In genomic region chr3:142211034-142211433, GRCh38 we compare ENCODE assay signal across 10 cellular contexts. TPM values are rescaled to one million over a fixed set of nuclear protein-coding genes. Genes with fewer than 3 reads are reported as not detected.
DNase-seq lines count a peak whose midpoint lies in the region; ATAC-seq, FAIRE-seq and TF ChIP-seq lines count a peak whose summit lies in the region.
"Had no signal": no experiment of that assay in that cellular context is flagged by ENCODE, and none has a peak within 500 bp of the region (broad histone marks: within the 10 kb centered on the region; RNA-seq: fewer than 3 reads in every experiment).

No MANE protein-coding gene starts in this region.

- POLR2A ChIA-PET in PC-3 (lab: Charles Lee; ENCODE audit: unreplicated experiment) = no interaction called here

- no peak for TF ChIP-seq EP300 in transverse colon (IDR thresholded peaks at IDR 0.05; ENCODE audit: low read depth)

- no peak overlapping the region for H3K9ac ChIP-seq in PC-3 (ENCODE audit: low read length)

- no peak overlapping the region for H2AFZ ChIP-seq in PC-3 (ENCODE audit: low read length)

- H3K4me2 ChIP-seq in PC-3 (ENCODE audit: low read length) = no peak overlapping the region

- H3K9me2 ChIP-seq in PC-3 (replicated peaks; ENCODE audit: low read length) = no peaks in the 10 kb centered on the region

- in situ Hi-C loops in transverse colon (cut with MboI; ENCODE audit: low pct_ligation_motif_present in 1 of 4, low pct_unique_long_range_greater_than_20kb in 1 of 4, low sequenced_read_pairs in 3 of 4) = no loop called here

- H3K36me3 ChIP-seq in PC-3 (ENCODE audit: low read depth, low read length) = peaks cover 17% of the 10 kb centered on the region
- H3K36me3 ChIP-seq in transverse colon = peaks cover 0 to 21% (median 3%) of the 10 kb centered on the region in 4 donors

- H3F3A ChIP-seq in PC-3 (ENCODE audit: low read length, unreplicated experiment) = no peaks in the 10 kb centered on the region

- H3K27ac ChIP-seq in PC-3 (ENCODE audit: low read length) = no peak overlapping the region
- H3K27ac ChIP-seq in transverse colon = peak overlapping the region in 3 of 4 donors; percentile 65 to 85 (median 79)
- H3K27ac ChIP-seq: spleen had no signal

- no TSS peak for BruUV-seq in PC-3 (replicated peaks; lab: Mats Ljungman, UMichigan)

- H3K27me3 ChIP-seq in PC-3 (ENCODE audit: low read length) (no peaks in the 10 kb centered on the region), transverse colon (no peaks in the 10 kb centered on the region)
- H3K27me3 ChIP-seq: spleen had no signal

- no peak overlapping the region for H3K27ac Mint-ChIP-seq in activated T-helper 1 cell treated with anti-CD3 and anti-CD28 coated beads, Interleukin-12 subunit alpha, Interleukin-12 subunit beta, Interleukin-2, Interleukin-4 antibody, amounts not matched to agents 30 ng/mL and 10 ng/mL and 1 ng/mL, durations not matched to agents 14 hours and 24 hours and 36 hours

- intact Hi-C loops in Right ventricle myocardium superior (cut with DNase I) = no loop called here
- intact Hi-C loops in left cardiac atrium (cut with DNase I) = no loop called here
- intact Hi-C loops in PC-3 (cut with micrococcal nuclease) = loop anchor here (5.0 kb wide), 1 partner anchor 84 kb away; no protein-coding TSS in a partner anchor
- intact Hi-C loops in transverse colon (cut with DNase I; ENCODE audit: low total_unique reads) = no loop called here
- intact Hi-C loops in activated T-helper 1 cell treated with anti-CD3 and anti-CD28 coated beads, Interleukin-12 subunit alpha, Interleukin-12 subunit beta, Interleukin-2, Interleukin-4 antibody, amounts not matched to agents 30 ng/mL and 10 ng/mL and 1 ng/mL, durations not matched to agents 14 hours and 24 hours and 36 hours (cut with micrococcal nuclease) = no loop called here

- TF ChIP-seq CTCF in PC-3 (conservative IDR thresholded peaks at IDR 0.05; ENCODE audit: low read depth, low read length) = peak; percentile 34; the same call in 1 of the 2 replicates
- TF ChIP-seq CTCF in fibroblast of pulmonary artery (IDR thresholded peaks at IDR 0.05; ENCODE audit: low read length, missing control alignments) = no peak
- TF ChIP-seq CTCF in transverse colon (IDR thresholded peaks at IDR 0.05) = no peak

- FAIRE-seq in HTR-8/SVneo (lab: Jason Lieb, UNC) = no peak

- no peaks in the 10 kb centered on the region for H4K20me1 ChIP-seq in PC-3 (ENCODE audit: low read length)

- WGBS in transverse colon (ENCODE audit: low coverage in 1 of 2), 2 donors = 61 to 80% methylated on average over 2 to 3 of the region's 3 CpGs

- no peaks in the 10 kb centered on the region for H3K4me1 ChIP-seq in PC-3 (ENCODE audit: insufficient read depth, low read length)
- H3K4me1 ChIP-seq in transverse colon = peaks cover 13 to 45% (median 26%) of the 10 kb centered on the region in 4 donors
- H3K4me1 ChIP-seq: spleen had no signal

- H3K4me3 Mint-ChIP-seq in activated T-helper 1 cell treated with anti-CD3 and anti-CD28 coated beads, Interleukin-12 subunit alpha, Interleukin-12 subunit beta, Interleukin-2, Interleukin-4 antibody, amounts not matched to agents 30 ng/mL and 10 ng/mL and 1 ng/mL, durations not matched to agents 14 hours and 24 hours and 36 hours = no peak overlapping the region

- ATAC-seq in Right ventricle myocardium superior (ENCODE audit: poor library complexity) = peak; percentile 60
- ATAC-seq in left cardiac atrium = no peak
- peak; percentile 35; the same call in 1 of the 2 replicates for ATAC-seq in PC-3
- ATAC-seq in HG03196 (IDR thresholded peaks at IDR 0.05; ENCODE audit: unreplicated experiment) = no peak

- H3K27me3 Mint-ChIP-seq in activated T-helper 1 cell treated with anti-CD3 and anti-CD28 coated beads, Interleukin-12 subunit alpha, Interleukin-12 subunit beta, Interleukin-2, Interleukin-4 antibody, amounts not matched to agents 30 ng/mL and 10 ng/mL and 1 ng/mL, durations not matched to agents 14 hours and 24 hours and 36 hours (ENCODE audit: insufficient read depth) = no peaks in the 10 kb centered on the region

- H3K36me3 Mint-ChIP-seq in activated T-helper 1 cell treated with anti-CD3 and anti-CD28 coated beads, Interleukin-12 subunit alpha, Interleukin-12 subunit beta, Interleukin-2, Interleukin-4 antibody, amounts not matched to agents 30 ng/mL and 10 ng/mL and 1 ng/mL, durations not matched to agents 14 hours and 24 hours and 36 hours (ENCODE audit: low read depth) = peaks cover 26% of the 10 kb centered on the region

- peaks cover 11% of the 10 kb centered on the region for H3K9me3 Mint-ChIP-seq in activated T-helper 1 cell treated with anti-CD3 and anti-CD28 coated beads, Interleukin-12 subunit alpha, Interleukin-12 subunit beta, Interleukin-2, Interleukin-4 antibody, amounts not matched to agents 30 ng/mL and 10 ng/mL and 1 ng/mL, durations not matched to agents 14 hours and 24 hours and 36 hours

- H3K9me3 ChIP-seq in PC-3 (ENCODE audit: low read length) (no peaks in the 10 kb centered on the region), transverse colon (no peaks in the 10 kb centered on the region)

- no peaks in the 10 kb centered on the region for H3K79me2 ChIP-seq in PC-3 (ENCODE audit: low read length)

- H3K4me3 ChIP-seq in PC-3 (ENCODE audit: low read length) (no peak overlapping the region), fibroblast of pulmonary artery (replicated peaks; ENCODE audit: low read depth, low read length) (no peak overlapping the region), transverse colon (no peak overlapping the region)
- H3K4me3 ChIP-seq: spleen had no signal

- no peak for TF ChIP-seq POLR2A in transverse colon (IDR thresholded peaks at IDR 0.05)

- peaks cover 9% of the 10 kb centered on the region for H3K4me1 Mint-ChIP-seq in activated T-helper 1 cell treated with anti-CD3 and anti-CD28 coated beads, Interleukin-12 subunit alpha, Interleukin-12 subunit beta, Interleukin-2, Interleukin-4 antibody, amounts not matched to agents 30 ng/mL and 10 ng/mL and 1 ng/mL, durations not matched to agents 14 hours and 24 hours and 36 hours (ENCODE audit: low read depth)

- CTCF ChIA-PET in PC-3 (lab: Charles Lee) = no interaction called here

- DNase-seq in Right ventricle myocardium superior = no peak
- DNase-seq in left cardiac atrium = no peak
- no peak for DNase-seq in PC-3
- DNase-seq in fibroblast of pulmonary artery (ENCODE audit: low read depth) = peak; percentile 24
- DNase-seq in transverse colon = no peak
- DNase-seq in activated T-helper 1 cell treated with anti-CD3 and anti-CD28 coated beads, Interleukin-12 subunit alpha, Interleukin-12 subunit beta, Interleukin-2, Interleukin-4 antibody, amounts not matched to agents 30 ng/mL and 10 ng/mL and 1 ng/mL, durations not matched to agents 14 hours and 24 hours and 36 hours (ENCODE audit: low spot score) = no peak
- no peak for DNase-seq in HTR-8/SVneo (ENCODE audit: insufficient read length, low spot score)
- DNase-seq: GDM1, spleen had no signal

RNA-seq across cellular contexts. Expression of gene GK5, which starts 14.4 kb away (rescaled TPM):
- total RNA-seq in Right ventricle myocardium superior (9.7 TPM), left cardiac atrium (10 to 100 TPM; 10.5 to 13.6 TPM), PC-3 (2014; rRNA removed) (4.6 and 5.5 TPM in 2 replicates), transverse colon (100 to 1,000 TPM in 1 of 4 donors, 10 to 100 TPM in 3; 37.4 to 140 (median 55.5) TPM)
- 16.8 and 17.2 TPM in 2 replicates for total RNA-seq in activated T-helper 1 cell treated with anti-CD3 and anti-CD28 coated beads, Interleukin-12 subunit alpha, Interleukin-12 subunit beta, Interleukin-2, Interleukin-4 antibody, amounts not matched to agents 30 ng/mL and 10 ng/mL and 1 ng/mL, durations not matched to agents 14 hours and 24 hours and 36 hours

Comparison
In these comparisons a context has a peak if more than half of its experiments do, and no peak if none do; other contexts are left out.
1. ATAC-seq: peak in Right ventricle myocardium superior (single experiment) and PC-3 (single experiment); none in left cardiac atrium (0 of 2) and HG03196 (single experiment).